In the genomic region with DNA sequence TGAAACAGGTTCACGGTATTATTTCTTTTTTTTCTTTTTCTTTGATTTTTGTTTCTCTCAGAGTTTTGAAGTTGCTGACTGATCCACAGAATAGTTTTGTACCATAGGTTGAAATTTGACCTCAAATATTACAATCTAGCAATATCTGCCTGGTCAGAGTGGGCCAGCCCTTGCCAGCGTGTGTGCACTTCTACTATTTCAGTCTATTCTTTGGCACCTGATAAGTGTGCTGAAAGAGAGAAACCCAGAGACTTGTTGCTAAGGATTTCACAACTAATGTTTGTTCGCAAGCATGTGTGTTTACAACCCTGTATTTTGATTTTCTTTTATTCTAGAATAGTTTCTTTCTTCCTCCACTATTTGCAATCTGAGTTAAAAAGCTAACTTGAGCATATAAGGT, we compare ENCODE assay signal across 33 cellular contexts.
"Had no signal": no experiment of that assay in that cellular context is flagged by ENCODE, and none has a peak within 500 bp of the region (broad histone marks: within the 10 kb centered on the region; RNA-seq: fewer than 3 reads in every experiment).

No MANE protein-coding gene starts in this region.

- H3K4me1 ChIP-seq: Peyer's patch had no signal

- H3K36me3 ChIP-seq: MG63, Peyer's patch had no signal

- H3K27me3 ChIP-seq: MG63, Peyer's patch had no signal

- H3K4me3 ChIP-seq: MG63, Peyer's patch had no signal

- ATAC-seq: activated CD8-positive, alpha-beta memory T cell treated with anti-CD3 and anti-CD28 coated beads, Interleukin-2, amount 10 ng/mL, durations not matched to agents 7 days and 5 days; activated naive CD8-positive, alpha-beta T cell treated with anti-CD3 and anti-CD28 coated beads, Interleukin-2, amount 50 U/mL, for 24 hours; PC-3 had no signal

- H3K9me3 ChIP-seq: MG63 had no signal

- H3K27ac ChIP-seq: Peyer's patch had no signal

- DNase-seq: activated B cell treated with CpG ODN at 0.5 μM for 24 hours; activated CD4-positive, alpha-beta memory T cell treated with anti-CD3 and anti-CD28 coated beads for 36 hours; activated CD4-positive, alpha-beta T cell treated with anti-CD3 and anti-CD28 coated beads for 4 hours; activated CD4-positive, alpha-beta T cell treated with anti-CD3 and anti-CD28 coated beads, Interleukin-2, amount 50 U/mL, for 1 hour; activated CD4-positive, CD25-positive, alpha-beta regulatory T cell treated with anti-CD3 and anti-CD28 coated beads, Interleukin-2, amount 50 U/mL, for 72 hours; activated CD8-positive, alpha-beta memory T cell treated with anti-CD3 and anti-CD28 coated beads for 24 hours; activated CD8-positive, alpha-beta memory T cell treated with anti-CD3 and anti-CD28 coated beads, Interleukin-2, amount 10 ng/mL, durations not matched to agents 7 days and 5 days; activated CD8-positive, alpha-beta memory T cell treated with anti-CD3 and anti-CD28 coated beads, Interleukin-2, amount 50 U/mL, for 48 hours; activated effector memory CD4-positive, alpha-beta T cell treated with Interleukin-2 at 50 U/mL for 16 hours; activated naive CD4-positive, alpha-beta T cell treated with anti-CD3 and anti-CD28 coated beads, Interleukin-2, amount 10 ng/mL, durations not matched to agents 7 days and 5 days; activated naive CD8-positive, alpha-beta T cell treated with anti-CD3 and anti-CD28 coated beads, Interleukin-2, amount 50 U/mL, for 24 hours; activated T-cell treated with anti-CD3 and anti-CD28 coated beads, Interleukin-2, amount 50 U/mL, for 48 hours; anterior cingulate cortex; central memory CD4-positive, alpha-beta T cell; Kasumi-1; KG1; MG63; NCI-H1048; NCI-H1436; NCI-H1694; NCI-H1930; NCI-H2081 treated with DMSO at 0.1 percent for 48 hours; NCI-H226; NCI-H446 treated with DMSO at 0.1 percent for 48 hours; NCI-H524; NK-92 treated with Interleukin-12 subunit alpha and Interleukin-12 subunit beta, amount 100 ng/mL, for 24 hours; PC-3; Peyer's patch; RPMI8226; SW 1271; T-helper 1 cell; T-helper 2 cell; T-helper 9 cell had no signal
